26 cellular contexts compared by ENCODE assay signal in the genomic region with DNA sequence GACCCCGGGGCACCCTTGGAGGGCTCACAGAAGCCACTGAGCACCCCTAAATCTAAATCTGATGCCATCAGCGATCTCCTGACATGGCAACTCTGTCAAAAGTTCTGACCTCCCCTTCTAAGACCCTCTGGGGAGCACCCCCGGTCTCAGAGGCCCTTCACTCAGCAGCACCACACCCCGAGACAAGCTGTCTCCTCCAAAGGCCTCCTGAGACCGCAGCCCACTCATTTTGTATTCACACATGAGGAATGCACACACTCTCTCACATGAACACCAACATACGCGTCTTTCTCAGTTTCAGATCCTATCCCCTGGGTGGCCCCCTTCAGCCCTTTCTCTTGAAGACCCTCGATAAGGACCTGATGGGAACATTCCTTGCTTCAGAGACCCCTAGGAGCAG. TPM values are rescaled to one million over a fixed set of nuclear protein-coding genes. Genes with fewer than 3 reads are reported as not detected.
A peak's percentile ranks its signal among the peaks of the same experiment; 100 is the strongest.
DNase-seq lines count a peak whose midpoint lies in the region; ATAC-seq, FAIRE-seq and TF ChIP-seq lines count a peak whose summit lies in the region.
"Had no signal": no experiment of that assay in that cellular context is flagged by ENCODE, and none has a peak within 500 bp of the region (broad histone marks: within the 10 kb centered on the region; RNA-seq: fewer than 3 reads in every experiment).

No MANE protein-coding gene starts in this region.

- POLR2A ChIA-PET in activated CD4-positive, alpha-beta T cell treated with anti-CD3 and anti-CD28 coated beads for 36 hours (lab: Charles Lee) = no interaction called here

- peak overlapping the region; percentile 3 for H3K4me3 Mint-ChIP-seq in activated CD4-positive, alpha-beta T cell treated with anti-CD3 and anti-CD28 coated beads for 36 hours
- peak overlapping the region; percentile 17 for H3K4me3 Mint-ChIP-seq in activated T-helper 2 cell treated with anti-CD3 and anti-CD28 coated beads, Interferon-gamma antibody, Interleukin-2, Interleukin-4, amounts not matched to agents 10 μg/mL and 5 μg/mL and 100 μg/mL, durations not matched to agents 14 hours and 24 hours and 36 hours (ENCODE audit: low read depth)
- peak overlapping the region in 6 of 8 donors; percentile 12 to 81 (median 46) for H3K4me3 Mint-ChIP-seq in naive B cell

- H3K36me3 Mint-ChIP-seq in activated CD4-positive, alpha-beta T cell treated with anti-CD3 and anti-CD28 coated beads for 36 hours (ENCODE audit: low read depth) = peaks cover 8% of the 10 kb centered on the region
- peaks cover 16% of the 10 kb centered on the region for H3K36me3 Mint-ChIP-seq in activated T-helper 2 cell treated with anti-CD3 and anti-CD28 coated beads, Interferon-gamma antibody, Interleukin-2, Interleukin-4, amounts not matched to agents 10 μg/mL and 5 μg/mL and 100 μg/mL, durations not matched to agents 14 hours and 24 hours and 36 hours (ENCODE audit: low read depth)
- peaks cover 0 to 2% of the 10 kb centered on the region in 2 donors for H3K36me3 Mint-ChIP-seq in naive B cell

- no peaks in the 10 kb centered on the region for H3K9me3 Mint-ChIP-seq in activated CD4-positive, alpha-beta T cell treated with anti-CD3 and anti-CD28 coated beads for 36 hours (ENCODE audit: low read depth)
- H3K9me3 Mint-ChIP-seq in activated T-helper 2 cell treated with anti-CD3 and anti-CD28 coated beads, Interferon-gamma antibody, Interleukin-2, Interleukin-4, amounts not matched to agents 10 μg/mL and 5 μg/mL and 100 μg/mL, durations not matched to agents 14 hours and 24 hours and 36 hours = no peaks in the 10 kb centered on the region
- no peaks in the 10 kb centered on the region for H3K9me3 Mint-ChIP-seq in naive B cell

- H3K4me3 ChIP-seq in DND-41 (ENCODE audit: low read depth in 1 of 2, low read length in 2 of 2) = no peak overlapping the region
- no peak overlapping the region for H3K4me3 ChIP-seq in kidney (ENCODE audit: low read length in 2 of 2)
- H3K4me3 ChIP-seq: breast epithelium, tibial nerve had no signal

- no peak for TF ChIP-seq CTCF in DND-41 (IDR thresholded peaks at IDR 0.05; ENCODE audit: borderline replicate concordance, extremely low read depth, low read length, poor library complexity, severe bottlenecking)
- no peak for TF ChIP-seq CTCF in kidney (IDR thresholded peaks at IDR 0.05; ENCODE audit: borderline replicate concordance, extremely low read depth, insufficient read depth)

- no peak for DNase-seq in activated CD4-positive, alpha-beta T cell treated with anti-CD3 and anti-CD28 coated beads for 36 hours
- DNase-seq in activated CD4-positive, alpha-beta T cell treated with anti-CD3 and anti-CD28 coated beads for 1 hour = no peak
- DNase-seq in DND-41 = no peak
- DNase-seq in activated T-helper 2 cell treated with anti-CD3 and anti-CD28 coated beads, Interferon-gamma antibody, Interleukin-2, Interleukin-4, amounts not matched to agents 10 μg/mL and 5 μg/mL and 100 μg/mL, durations not matched to agents 14 hours and 24 hours and 36 hours (ENCODE audit: low spot score) = no peak
- DNase-seq in naive B cell = no peak
- no peak for DNase-seq in NCI-H82 treated with DMSO at 0.1 percent for 48 hours (lab: John Stamatoyannopoulos, UW; ENCODE audit: unreplicated experiment)
- DNase-seq in kidney = no peak
- DNase-seq in NCI-H345 treated with DMSO at 0.1 percent for 48 hours (lab: John Stamatoyannopoulos, UW; ENCODE audit: unreplicated experiment) = no peak
- DNase-seq: activated naive CD4-positive, alpha-beta T cell treated with anti-CD3 and anti-CD28 coated beads, Interleukin-2, amount 50 U/mL, for 16 hours; foreskin melanocyte; KBM-7; left cardiac atrium; NCI-H1048; NCI-H2081 treated with DMSO at 0.1 percent for 48 hours; NCI-H510A treated with DMSO at 0.1 percent for 48 hours; right cardiac atrium; Right ventricle myocardium superior; stimulated activated naive CD4-positive, alpha-beta T cell; WERI-Rb-1 had no signal

- peak overlapping the region; percentile 58 for H3K27ac Mint-ChIP-seq in activated CD4-positive, alpha-beta T cell treated with anti-CD3 and anti-CD28 coated beads for 36 hours
- no peak overlapping the region for H3K27ac Mint-ChIP-seq in activated T-helper 2 cell treated with anti-CD3 and anti-CD28 coated beads, Interferon-gamma antibody, Interleukin-2, Interleukin-4, amounts not matched to agents 10 μg/mL and 5 μg/mL and 100 μg/mL, durations not matched to agents 14 hours and 24 hours and 36 hours
- H3K27ac Mint-ChIP-seq in naive B cell = peak overlapping the region in 1 of 6 donors; percentile 32

- ATAC-seq in activated CD4-positive, alpha-beta T cell treated with anti-CD3 and anti-CD28 coated beads for 36 hours = no peak
- no peak for ATAC-seq in DND-41 (ENCODE audit: insufficient read depth, low read depth)
- ATAC-seq in naive B cell (ENCODE audit: low read depth in 2 of 2) = no peak
- ATAC-seq: left cardiac atrium, right cardiac atrium had no signal

- intact Hi-C loops in activated CD4-positive, alpha-beta T cell treated with anti-CD3 and anti-CD28 coated beads for 36 hours (cut with DNase I, micrococcal nuclease) = loop anchor here (5.0 to 10.0 kb wide), 4 partner anchors 471 to 1834 kb away; a partner anchor contains a TSS
- intact Hi-C loops in activated T-helper 2 cell treated with anti-CD3 and anti-CD28 coated beads, Interferon-gamma antibody, Interleukin-2, Interleukin-4, amounts not matched to agents 10 μg/mL and 5 μg/mL and 100 μg/mL, durations not matched to agents 14 hours and 24 hours and 36 hours (cut with micrococcal nuclease) = loop anchor here (5.0 kb wide), 2 partner anchors 76 to 109 kb away; a partner anchor contains a TSS
- intact Hi-C loops in kidney (cut with DNase I) = no loop called here

- no peak overlapping the region for H3K9ac ChIP-seq in DND-41 (ENCODE audit: low read depth, low read length)
- H3K9ac ChIP-seq in kidney (ENCODE audit: low read length in 2 of 2) = no peak overlapping the region

- peak overlapping the region; percentile 19; the same call in 1 of the 2 replicates for H3K4me2 ChIP-seq in DND-41 (ENCODE audit: insufficient read depth, low read length)

- no peaks in the 10 kb centered on the region for H3K9me3 ChIP-seq in DND-41 (ENCODE audit: insufficient read depth, low read length, severe bottlenecking)
- no peaks in the 10 kb centered on the region for H3K9me3 ChIP-seq in kidney (ENCODE audit: control insufficient read depth in 1 of 2, low read length in 2 of 2)
- H3K9me3 ChIP-seq: breast epithelium, tibial nerve had no signal

- H3K36me3 ChIP-seq in DND-41 (ENCODE audit: insufficient read depth, low read length) = peaks cover 29% of the 10 kb centered on the region
- peaks cover 0 to 1% of the 10 kb centered on the region in 2 donors for H3K36me3 ChIP-seq in kidney (ENCODE audit: control insufficient read depth in 1 of 2, insufficient read depth in 2 of 2, low read length in 2 of 2)
- H3K36me3 ChIP-seq: breast epithelium had no signal

- H3K27me3 ChIP-seq in DND-41 (ENCODE audit: insufficient read depth, low read length, poor library complexity) = no peaks in the 10 kb centered on the region
- H3K27me3 ChIP-seq: breast epithelium, tibial nerve had no signal

- H3K79me2 ChIP-seq in DND-41 (ENCODE audit: insufficient read depth, low read length) = peaks cover 62% of the 10 kb centered on the region

- no peak overlapping the region for H2AFZ ChIP-seq in DND-41 (ENCODE audit: low read depth, low read length)

- no peak for FAIRE-seq in kidney (lab: Jason Lieb, UNC)
- FAIRE-seq: GM19239 had no signal

- CTCF ChIA-PET in activated CD4-positive, alpha-beta T cell treated with anti-CD3 and anti-CD28 coated beads for 36 hours (lab: Charles Lee) = no interaction called here

- H3K27ac ChIP-seq in DND-41 (ENCODE audit: low read length) (no peak overlapping the region), kidney (ENCODE audit: low read depth in 2 of 2, low read length in 2 of 2) (no peak overlapping the region)
- H3K27ac ChIP-seq: breast epithelium, epithelial cell of prostate, tibial nerve, WERI-Rb-1 had no signal

- H3K4me1 ChIP-seq in DND-41 (ENCODE audit: insufficient read depth, low read length) = peaks cover 33% of the 10 kb centered on the region
- peaks cover 3 to 10% of the 10 kb centered on the region in 2 donors for H3K4me1 ChIP-seq in kidney (ENCODE audit: control insufficient read depth in 1 of 2, insufficient read depth in 1 of 2, low read depth in 1 of 2, low read length in 2 of 2)

- H4K20me1 ChIP-seq in DND-41 (ENCODE audit: insufficient read depth, low read length) = peaks cover 50% of the 10 kb centered on the region

- H3K27me3 Mint-ChIP-seq in activated CD4-positive, alpha-beta T cell treated with anti-CD3 and anti-CD28 coated beads for 36 hours = no peaks in the 10 kb centered on the region
- H3K27me3 Mint-ChIP-seq in activated T-helper 2 cell treated with anti-CD3 and anti-CD28 coated beads, Interferon-gamma antibody, Interleukin-2, Interleukin-4, amounts not matched to agents 10 μg/mL and 5 μg/mL and 100 μg/mL, durations not matched to agents 14 hours and 24 hours and 36 hours (ENCODE audit: low read depth) = no peaks in the 10 kb centered on the region
- no peaks in the 10 kb centered on the region for H3K27me3 Mint-ChIP-seq in naive B cell

- H3K4me1 Mint-ChIP-seq in activated CD4-positive, alpha-beta T cell treated with anti-CD3 and anti-CD28 coated beads for 36 hours = peaks cover 18% of the 10 kb centered on the region
- peaks cover 10% of the 10 kb centered on the region for H3K4me1 Mint-ChIP-seq in activated T-helper 2 cell treated with anti-CD3 and anti-CD28 coated beads, Interferon-gamma antibody, Interleukin-2, Interleukin-4, amounts not matched to agents 10 μg/mL and 5 μg/mL and 100 μg/mL, durations not matched to agents 14 hours and 24 hours and 36 hours (ENCODE audit: low read depth)
- peaks cover 24 to 35% (median 26%) of the 10 kb centered on the region in 3 donors for H3K4me1 Mint-ChIP-seq in naive B cell

RNA-seq across cellular contexts. Expression of a gene that starts 2.6 kb away (rescaled TPM):
- 100 to 1,000 TPM; 175 to 213 TPM for total RNA-seq in activated CD4-positive, alpha-beta T cell treated with anti-CD3 and anti-CD28 coated beads for 36 hours
- 230 and 246 TPM in 2 replicates for total RNA-seq in activated T-helper 2 cell treated with anti-CD3 and anti-CD28 coated beads, Interferon-gamma antibody, Interleukin-2, Interleukin-4, amounts not matched to agents 10 μg/mL and 5 μg/mL and 100 μg/mL, durations not matched to agents 14 hours and 24 hours and 36 hours
- polyA plus RNA-seq in naive B cell (ENCODE audit: low read depth in 6 of 6) (100 to 1,000 TPM; 288 to 317 (median 302) TPM), kidney (ENCODE audit: insufficient read depth, low read depth, low replicate concordance) (763 TPM)
- 200 TPM for total RNA-seq in kidney

RNA-seq across cellular contexts. Expression of a gene that starts 3.7 kb away (rescaled TPM):
- 1 to 10 TPM; 2.3 to 2.8 TPM for total RNA-seq in activated CD4-positive, alpha-beta T cell treated with anti-CD3 and anti-CD28 coated beads for 36 hours
- 3.1 and 3.8 TPM in 2 replicates for total RNA-seq in activated T-helper 2 cell treated with anti-CD3 and anti-CD28 coated beads, Interferon-gamma antibody, Interleukin-2, Interleukin-4, amounts not matched to agents 10 μg/mL and 5 μg/mL and 100 μg/mL, durations not matched to agents 14 hours and 24 hours and 36 hours
- polyA plus RNA-seq in naive B cell (ENCODE audit: low read depth in 6 of 6) (1 to 10 TPM; 5.1 to 6.8 (median 5.9) TPM), kidney (ENCODE audit: insufficient read depth, low read depth, low replicate concordance) (2.3 TPM)
- 8.7 TPM for total RNA-seq in kidney

RNA-seq across cellular contexts. Expression of a gene that starts 13.1 kb away (rescaled TPM):
- 1 to 10 TPM; 2.2 to 2.7 TPM for total RNA-seq in activated CD4-positive, alpha-beta T cell treated with anti-CD3 and anti-CD28 coated beads for 36 hours
- total RNA-seq in activated T-helper 2 cell treated with anti-CD3 and anti-CD28 coated beads, Interferon-gamma antibody, Interleukin-2, Interleukin-4, amounts not matched to agents 10 μg/mL and 5 μg/mL and 100 μg/mL, durations not matched to agents 14 hours and 24 hours and 36 hours = 3.3 and 4.8 TPM in 2 replicates
- polyA plus RNA-seq in naive B cell (ENCODE audit: low read depth in 6 of 6) (1 to 10 TPM in 5 of 6 donors, not detected in 1; 1.1 to 4.4 (median 2.0) TPM), kidney (ENCODE audit: insufficient read depth, low read depth, low replicate concordance) (53.0 TPM)
- 82.1 TPM for total RNA-seq in kidney

RNA-seq across cellular contexts. Expression of a gene that starts 30.6 kb away (rescaled TPM):
- under 1 TPM in 1 of 2 experiments, not detected in 1; 0.09 TPM for total RNA-seq in activated CD4-positive, alpha-beta T cell treated with anti-CD3 and anti-CD28 coated beads for 36 hours
- not detected in 2 replicates for total RNA-seq in activated T-helper 2 cell treated with anti-CD3 and anti-CD28 coated beads, Interferon-gamma antibody, Interleukin-2, Interleukin-4, amounts not matched to agents 10 μg/mL and 5 μg/mL and 100 μg/mL, durations not matched to agents 14 hours and 24 hours and 36 hours
- polyA plus RNA-seq in naive B cell (ENCODE audit: low read depth in 6 of 6) (under 1 TPM in 1 of 6 donors, not detected in 5; 0.30 TPM), kidney (ENCODE audit: insufficient read depth, low read depth, low replicate concordance) (not detected)
- 0.22 TPM for total RNA-seq in kidney
- total RNA-seq: A172; breast epithelium; left cardiac atrium; omental fat pad; right cardiac atrium; Right ventricle myocardium superior; T-helper 1 cell treated with Interleukin-12 subunit alpha and Interleukin-12 subunit beta and Interleukin-4 antibody, amounts not matched to agents 30 ng/mL and 1 ng/mL, for 36 hours; tibial nerve had no signal
- polyA plus RNA-seq: right cardiac atrium had no signal

RNA-seq across cellular contexts. Expression of a gene that starts 49.7 kb away (rescaled TPM):
- not detected for total RNA-seq in activated CD4-positive, alpha-beta T cell treated with anti-CD3 and anti-CD28 coated beads for 36 hours
- not detected in 2 replicates for total RNA-seq in activated T-helper 2 cell treated with anti-CD3 and anti-CD28 coated beads, Interferon-gamma antibody, Interleukin-2, Interleukin-4, amounts not matched to agents 10 μg/mL and 5 μg/mL and 100 μg/mL, durations not matched to agents 14 hours and 24 hours and 36 hours
- not detected for polyA plus RNA-seq in naive B cell (ENCODE audit: low read depth in 6 of 6)
- 3.0 TPM for total RNA-seq in kidney
- 6.5 TPM for polyA plus RNA-seq in kidney (ENCODE audit: insufficient read depth, low read depth, low replicate concordance)
- total RNA-seq: A172; left cardiac atrium; omental fat pad; right cardiac atrium; Right ventricle myocardium superior; T-helper 1 cell treated with Interleukin-12 subunit alpha and Interleukin-12 subunit beta and Interleukin-4 antibody, amounts not matched to agents 30 ng/mL and 1 ng/mL, for 36 hours had no signal
- polyA plus RNA-seq: right cardiac atrium had no signal

Comparison
In these comparisons a context has a peak if more than half of its experiments do, and no peak if none do; other contexts are left out.
1. RNA of a gene that starts 13.1 kb away (total RNA-seq): 82.1 TPM in kidney (single experiment); 3.3 to 4.8 TPM in activated T-helper 2 cell treated with anti-CD3 and anti-CD28 coated beads, Interferon-gamma antibody, Interleukin-2, Interleukin-4, amounts not matched to agents 10 μg/mL and 5 μg/mL and 100 μg/mL, durations not matched to agents 14 hours and 24 hours and 36 hours and 2.2 to 2.7 TPM in activated CD4-positive, alpha-beta T cell treated with anti-CD3 and anti-CD28 coated beads for 36 hours; every median in the first group is over 10 times any median in the second.
2. Peak in every context shown above with its lines, with median percentiles within 50 percentile points of each other: H3K4me3 Mint-ChIP-seq.